36 cellular contexts compared by ENCODE assay signal in genomic region chr11:130086627-130087026, GRCh38.
"Had no signal": no experiment of that assay in that cellular context is flagged by ENCODE, and none has a peak within 500 bp of the region (broad histone marks: within the 10 kb centered on the region; RNA-seq: fewer than 3 reads in every experiment).

No MANE protein-coding gene starts in this region.

- H3K4me1 Mint-ChIP-seq: activated CD4-positive, alpha-beta T cell treated with anti-CD3 and anti-CD28 coated beads, Interleukin-2, amount 10 ng/mL, durations not matched to agents 24 days and 14 days; activated naive CD4-positive, alpha-beta T cell treated with anti-CD3 and anti-CD28 coated beads, Interleukin-2, amount 10 ng/mL, durations not matched to agents 7 days and 5 days; activated naive CD8-positive, alpha-beta T cell treated with anti-CD3 and anti-CD28 coated beads, Interleukin-2, amount 10 ng/mL, durations not matched to agents 7 days and 5 days had no signal

- H3K36me3 Mint-ChIP-seq: activated CD4-positive, alpha-beta memory T cell treated with anti-CD3 and anti-CD28 coated beads for 36 hours; activated naive CD4-positive, alpha-beta T cell treated with anti-CD3 and anti-CD28 coated beads, Interleukin-2, amount 10 ng/mL, durations not matched to agents 7 days and 5 days had no signal

- H3K36me3 ChIP-seq: ascending aorta, cardiac muscle cell, esophagus muscularis mucosa, gastrocnemius medialis, ovary, stomach, thyroid gland, upper lobe of left lung, vagina had no signal

- H3K27ac ChIP-seq: ascending aorta, cardiac muscle cell, coronary artery, esophagus muscularis mucosa, gastrocnemius medialis, hepatocyte, ovary, stomach, thyroid gland, vagina had no signal

- H3K27me3 ChIP-seq: ascending aorta, cardiac muscle cell, esophagus muscularis mucosa, gastrocnemius medialis, hepatocyte, ovary, stomach, thyroid gland, upper lobe of left lung, vagina had no signal

- H3K27me3 Mint-ChIP-seq: activated CD4-positive, alpha-beta memory T cell treated with anti-CD3 and anti-CD28 coated beads for 36 hours; brain; naive B cell; progenitor cell of endocrine pancreas; stimulated activated memory B cell treated with anti-CD40 and anti-IgM and Interleukin-4, amounts not matched to agents 10 μg/mL and 1 μg/mL and 100 μg/mL, for 72 hours had no signal

- H2AFZ ChIP-seq: hepatocyte had no signal

- H3K4me3 Mint-ChIP-seq: activated CD4-positive, alpha-beta memory T cell treated with anti-CD3 and anti-CD28 coated beads for 36 hours; activated CD4-positive, alpha-beta T cell treated with anti-CD3 and anti-CD28 coated beads, Interleukin-2, amount 10 ng/mL, durations not matched to agents 24 days and 14 days; activated naive CD4-positive, alpha-beta T cell treated with anti-CD3 and anti-CD28 coated beads, Interleukin-2, amount 10 ng/mL, durations not matched to agents 7 days and 5 days; activated naive CD8-positive, alpha-beta T cell treated with anti-CD3 and anti-CD28 coated beads, Interleukin-2, amount 10 ng/mL, durations not matched to agents 7 days and 5 days; activated T-helper 1 cell treated with anti-CD3 and anti-CD28 coated beads, Interleukin-12 subunit alpha, Interleukin-12 subunit beta, Interleukin-2, Interleukin-4 antibody, amounts not matched to agents 30 ng/mL and 10 ng/mL and 1 ng/mL, durations not matched to agents 14 hours and 24 hours and 36 hours; brain; neural crest cell; stimulated activated memory B cell treated with anti-CD40 and anti-IgM and Interleukin-4, amounts not matched to agents 10 μg/mL and 1 μg/mL and 100 μg/mL, for 72 hours; T-helper 2 cell treated with Interferon-gamma antibody and Interleukin-4, amounts not matched to agents 5 μg/mL and 100 μg/mL, for 36 hours had no signal

- H3K9me3 Mint-ChIP-seq: activated CD4-positive, alpha-beta memory T cell treated with anti-CD3 and anti-CD28 coated beads for 36 hours; activated CD4-positive, alpha-beta T cell treated with anti-CD3 and anti-CD28 coated beads, Interleukin-2, amount 10 ng/mL, durations not matched to agents 24 days and 14 days; activated naive CD4-positive, alpha-beta T cell treated with anti-CD3 and anti-CD28 coated beads, Interleukin-2, amount 10 ng/mL, durations not matched to agents 7 days and 5 days; activated naive CD8-positive, alpha-beta T cell treated with anti-CD3 and anti-CD28 coated beads, Interleukin-2, amount 10 ng/mL, durations not matched to agents 7 days and 5 days; activated T-helper 1 cell treated with anti-CD3 and anti-CD28 coated beads, Interleukin-12 subunit alpha, Interleukin-12 subunit beta, Interleukin-2, Interleukin-4 antibody, amounts not matched to agents 30 ng/mL and 10 ng/mL and 1 ng/mL, durations not matched to agents 14 hours and 24 hours and 36 hours; naive B cell; neural crest cell; stimulated activated memory B cell treated with anti-CD40 and anti-IgM and Interleukin-4, amounts not matched to agents 10 μg/mL and 1 μg/mL and 100 μg/mL, for 72 hours; T-helper 2 cell treated with Interferon-gamma antibody and Interleukin-4, amounts not matched to agents 5 μg/mL and 100 μg/mL, for 36 hours had no signal

- H3K27ac Mint-ChIP-seq: activated CD4-positive, alpha-beta memory T cell treated with anti-CD3 and anti-CD28 coated beads for 36 hours; activated CD4-positive, alpha-beta T cell treated with anti-CD3 and anti-CD28 coated beads, Interleukin-2, amount 10 ng/mL, durations not matched to agents 24 days and 14 days; activated naive CD4-positive, alpha-beta T cell treated with anti-CD3 and anti-CD28 coated beads, Interleukin-2, amount 10 ng/mL, durations not matched to agents 7 days and 5 days; activated naive CD8-positive, alpha-beta T cell treated with anti-CD3 and anti-CD28 coated beads, Interleukin-2, amount 10 ng/mL, durations not matched to agents 7 days and 5 days; activated T-helper 1 cell treated with anti-CD3 and anti-CD28 coated beads, Interleukin-12 subunit alpha, Interleukin-12 subunit beta, Interleukin-2, Interleukin-4 antibody, amounts not matched to agents 30 ng/mL and 10 ng/mL and 1 ng/mL, durations not matched to agents 14 hours and 24 hours and 36 hours; stimulated activated memory B cell treated with anti-CD40 and anti-IgM and Interleukin-4, amounts not matched to agents 10 μg/mL and 1 μg/mL and 100 μg/mL, for 72 hours; T-helper 2 cell treated with Interferon-gamma antibody and Interleukin-4, amounts not matched to agents 5 μg/mL and 100 μg/mL, for 36 hours had no signal

- ATAC-seq: gastrocnemius medialis; left cardiac atrium; stimulated activated memory B cell treated with anti-CD40 and anti-IgM and Interleukin-4, amounts not matched to agents 10 μg/mL and 1 μg/mL and 100 μg/mL, for 72 hours had no signal

- H3K4me3 ChIP-seq: ascending aorta, cardiac muscle cell, coronary artery, esophagus muscularis mucosa, gastrocnemius medialis, hepatocyte, ovary, smooth muscle cell, stomach, thyroid gland, upper lobe of left lung, vagina had no signal

- DNase-seq: activated CD4-positive, alpha-beta memory T cell treated with anti-CD3 and anti-CD28 coated beads for 36 hours; activated CD4-positive, alpha-beta T cell treated with anti-CD3 and anti-CD28 coated beads, Interleukin-2, amount 10 ng/mL, durations not matched to agents 24 days and 14 days; activated CD4-positive, CD25-positive, alpha-beta regulatory T cell treated with anti-CD3 and anti-CD28 coated beads, Interleukin-2, amount 50 U/mL, for 72 hours; activated CD8-positive, alpha-beta memory T cell treated with anti-CD3 and anti-CD28 coated beads, Interleukin-2, amount 50 U/mL, for 4 hours; activated effector memory CD4-positive, alpha-beta T cell treated with anti-CD3 and anti-CD28 coated beads, Interleukin-2, amount 50 U/mL, for 16 hours; activated naive CD4-positive, alpha-beta T cell treated with anti-CD3 and anti-CD28 coated beads, Interleukin-2, amount 10 ng/mL, durations not matched to agents 7 days and 5 days; activated naive CD8-positive, alpha-beta T cell treated with anti-CD3 and anti-CD28 coated beads, Interleukin-2, amount 10 ng/mL, durations not matched to agents 7 days and 5 days; activated T-cell treated with anti-CD3 and anti-CD28 coated beads, Interleukin-2, amount 50 U/mL, for 1 hour; cerebellar nuclear complex; gastrocnemius medialis; glutamatergic neuron; left cardiac atrium; mammary epithelial cell; naive B cell; ovary; retina; stimulated activated CD4-positive, alpha-beta T cell treated with anti-CD3 and anti-CD28 coated beads, Interleukin-1b, Interleukin-23, amount 100 ng/mL, for 48 hours; stimulated activated CD4-positive, alpha-beta T cell treated with anti-CD3 and anti-CD28 coated beads, Interleukin-4, amount 100 ng/mL, for 4 hours; stimulated activated CD8-positive, alpha-beta memory T cell treated with anti-CD3 and anti-CD28 coated beads, Interleukin-4, amount 100 ng/mL, for 48 hours; stomach; T-helper 1 cell; thyroid gland; upper lobe of left lung had no signal

- H3K9me3 ChIP-seq: ascending aorta, esophagus muscularis mucosa, gastrocnemius medialis, ovary, stomach, thyroid gland, upper lobe of left lung, vagina had no signal

- H3K4me2 ChIP-seq: hepatocyte, smooth muscle cell had no signal
